In genomic region chr4:101367201-101367600, GRCh38 we compare ENCODE assay signal across 1 cellular context.
A peak's percentile ranks its signal among the peaks of the same experiment; 100 is the strongest.
TF ChIP-seq lines count a peak whose summit lies in the region.

No MANE protein-coding gene starts in this region.

TF ChIP-seq in SK-N-SH, 30 proteins besides CTCF, POLR2A, EP300 and RAD21 (continued from another document):
- TF ChIP-seq IRF3 (IDR thresholded peaks at IDR 0.05; ENCODE audit: low read depth, low read length): no peak
- no peak for TF ChIP-seq FOXM1 (IDR thresholded peaks at IDR 0.05; ENCODE audit: low read depth)
- peak; percentile 72 for TF ChIP-seq JUND (IDR thresholded peaks at IDR 0.05)
- TF ChIP-seq ZBTB33 (IDR thresholded peaks at IDR 0.05; ENCODE audit: borderline replicate concordance, low read depth): no peak
- TF ChIP-seq TEAD4 (IDR thresholded peaks at IDR 0.05; ENCODE audit: borderline replicate concordance, insufficient read depth): peak; percentile 73; the same call in 1 of the 2 replicates
- no peak for TF ChIP-seq TAF1 (IDR thresholded peaks at IDR 0.05; ENCODE audit: borderline replicate concordance, low read depth, low read length)
- no peak for TF ChIP-seq MAX (IDR thresholded peaks at IDR 0.05; ENCODE audit: low read depth)
- no peak for TF ChIP-seq RCOR1 (IDR thresholded peaks at IDR 0.05; ENCODE audit: low read length)
- no peak for TF ChIP-seq NFIC (IDR thresholded peaks at IDR 0.05; ENCODE audit: borderline replicate concordance)
- no peak for TF ChIP-seq SMC3 (IDR thresholded peaks at IDR 0.05; ENCODE audit: low read depth, low read length)
- no peak for TF ChIP-seq YY1 (IDR thresholded peaks at IDR 0.05; ENCODE audit: low read depth)
- no peak for TF ChIP-seq RFX5 (IDR thresholded peaks at IDR 0.05; ENCODE audit: low read length)
- TF ChIP-seq GATA2 (CRISPR knock-in tag; IDR thresholded peaks at IDR 0.05): no peak
- peak; percentile 73 for TF ChIP-seq FOSL2 (IDR thresholded peaks at IDR 0.05; ENCODE audit: borderline replicate concordance, low read depth)
- no peak for TF ChIP-seq NRF1 (IDR thresholded peaks at IDR 0.05; ENCODE audit: low read depth, low read length)
- TF ChIP-seq EZH2phosphoT487 (IDR thresholded peaks at IDR 0.05; ENCODE audit: borderline replicate concordance, low read depth): no peak
- peak; percentile 46; the same call in 1 of the 2 replicates for TF ChIP-seq RXRA (IDR thresholded peaks at IDR 0.05; ENCODE audit: borderline replicate concordance, low read depth)
- TF ChIP-seq USF2 (IDR thresholded peaks at IDR 0.05; ENCODE audit: borderline replicate concordance, low read depth, low read length): no peak
- no peak for TF ChIP-seq FOXJ3 (CRISPR knock-in tag; IDR thresholded peaks at IDR 0.05)
- TF ChIP-seq CHD2 (IDR thresholded peaks at IDR 0.05; ENCODE audit: low read length, partially characterized antibody): no peak
- TF ChIP-seq POLR2AphosphoS5 (IDR thresholded peaks at IDR 0.05; ENCODE audit: low read depth, low read length): no peak
- no peak for TF ChIP-seq MXI1 (IDR thresholded peaks at IDR 0.05; ENCODE audit: low read depth, low read length)
